Comparison of ENCODE assay signal across 8 cellular contexts in genomic region chr10:22742678-22743077, GRCh38. TPM values are rescaled to one million over a fixed set of nuclear protein-coding genes. Genes with fewer than 3 reads are reported as not detected.
DNase-seq lines count a peak whose midpoint lies in the region; ATAC-seq lines count a peak whose summit lies in the region.
"Had no signal": no experiment of that assay in that cellular context is flagged by ENCODE, and none has a peak within 500 bp of the region (broad histone marks: within the 10 kb centered on the region; RNA-seq: fewer than 3 reads in every experiment).

No MANE protein-coding gene starts in this region.

- no peaks in the 10 kb centered on the region for H3K9me3 ChIP-seq in Karpas-422 (ENCODE audit: low read length)

- H3K27ac ChIP-seq in Karpas-422 (ENCODE audit: low read length), result no peak overlapping the region

- no peaks in the 10 kb centered on the region for H3K9me2 ChIP-seq in Karpas-422 (replicated peaks; ENCODE audit: insufficient read depth, low read length)

- no peak overlapping the region for H3K4me3 ChIP-seq in Karpas-422 (ENCODE audit: low read length)

- intact Hi-C loops in sciatic nerve (cut with DNase I), result no loop called here

- H2AFZ ChIP-seq in Karpas-422 (ENCODE audit: low read length), result no peak overlapping the region

- H3K27me3 ChIP-seq in Karpas-422 (ENCODE audit: low read length), result no peaks in the 10 kb centered on the region

- H3K4me2 ChIP-seq in Karpas-422 (ENCODE audit: low read depth, low read length, poor library complexity, severe bottlenecking), result no peak overlapping the region

- H3K36me3 ChIP-seq in Karpas-422 (ENCODE audit: insufficient read depth, low read length), result no peaks in the 10 kb centered on the region

- no peak overlapping the region for H3K9ac ChIP-seq in Karpas-422 (ENCODE audit: low read length)

- H4K20me1 ChIP-seq in Karpas-422 (ENCODE audit: insufficient read depth, low read depth, low read length), result no peaks in the 10 kb centered on the region

- H3K4me1 ChIP-seq in Karpas-422 (ENCODE audit: low read length), result peaks cover 10% of the 10 kb centered on the region

- no peaks in the 10 kb centered on the region for H3K79me2 ChIP-seq in Karpas-422 (ENCODE audit: low read length)

- ATAC-seq in GM19035 (IDR thresholded peaks at IDR 0.05; ENCODE audit: unreplicated experiment), result peak; percentile 71
- ATAC-seq in HG02759 (IDR thresholded peaks at IDR 0.05; ENCODE audit: unreplicated experiment), result peak; percentile 94
- peak; percentile 61 for ATAC-seq in sciatic nerve

- DNase-seq in Karpas-422 (peak; percentile 73), sciatic nerve (ENCODE audit: low spot score) (no peak), NCI-H2081 (lab: John Stamatoyannopoulos, UW) (no peak), superior temporal gyrus (ENCODE audit: extremely low spot score) (no peak), dedifferentiated amniotic fluid mesenchymal stem cell (ENCODE audit: extremely low spot score) (no peak)
- DNase-seq: NCI-H2171 had no signal

RNA-seq across cellular contexts. Expression of gene PIP4K2A, which starts 28.3 kb away (rescaled TPM):
- total RNA-seq in Karpas-422 (2014; rRNA removed; shearing (Covaris generic); ENCODE audit: low replicate concordance), result 32.6 and 33.1 TPM in 2 replicates
- 64.2 TPM for total RNA-seq in sciatic nerve
